In the genomic region with DNA sequence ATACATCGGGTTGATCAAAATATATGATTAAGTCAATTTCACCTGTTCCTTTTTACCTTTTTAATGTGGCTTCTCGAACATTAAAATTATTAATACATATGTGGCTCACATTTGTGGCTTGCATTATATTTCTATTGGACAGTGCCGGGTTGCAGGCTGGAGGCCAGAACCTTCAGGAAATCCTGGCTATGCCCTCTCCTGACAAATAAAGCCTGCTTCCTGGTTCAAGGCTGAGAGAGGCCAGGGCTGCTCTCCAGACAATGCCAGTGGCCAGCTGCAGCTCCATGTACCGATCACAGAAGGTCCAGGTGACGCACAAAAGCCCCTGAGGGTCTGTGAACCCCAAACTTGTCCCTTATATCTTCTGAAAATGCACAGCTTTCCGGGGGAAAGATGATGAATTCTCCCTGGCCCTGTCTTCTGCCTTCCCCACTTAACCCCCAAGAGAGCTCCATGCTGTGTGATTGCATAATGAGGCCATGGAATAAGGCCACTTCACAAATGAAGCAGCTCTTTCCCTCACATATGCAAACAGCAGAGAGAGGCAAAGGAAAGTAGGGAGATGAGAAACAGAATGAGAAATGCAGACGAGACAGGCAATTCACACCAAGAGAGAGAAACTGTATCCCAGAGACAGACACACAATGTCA, we compare ENCODE assay signal across 14 cellular contexts.
DNase-seq lines count a peak whose midpoint lies in the region; ATAC-seq and TF ChIP-seq lines count a peak whose summit lies in the region.
"Had no signal": no experiment of that assay in that cellular context is flagged by ENCODE, and none has a peak within 500 bp of the region (broad histone marks: within the 10 kb centered on the region; RNA-seq: fewer than 3 reads in every experiment).

No MANE protein-coding gene starts in this region.

- no peak overlapping the region for H3K4me3 Mint-ChIP-seq in T-helper 17 cell
- no peak overlapping the region for H3K4me3 Mint-ChIP-seq in endothelial cell (ENCODE audit: unreplicated experiment)

- H3K36me3 Mint-ChIP-seq in T-helper 17 cell (ENCODE audit: low read depth) (no peaks in the 10 kb centered on the region), endothelial cell (ENCODE audit: low read depth, unreplicated experiment) (no peaks in the 10 kb centered on the region)
- H3K36me3 Mint-ChIP-seq: CD8-positive, alpha-beta T cell; naive B cell had no signal

- 51 to 71% methylated on average over 3 to 7 of the region's 7 CpGs for WGBS in gastroesophageal sphincter (ENCODE audit: low coverage in 1 of 2), 2 donors

- no peaks in the 10 kb centered on the region for H3K36me3 ChIP-seq in gastroesophageal sphincter
- H3K36me3 ChIP-seq: cardiac muscle cell had no signal

- H3K27ac ChIP-seq in C4-2B: peak overlapping the region; percentile 81
- no peak overlapping the region for H3K27ac ChIP-seq in gastroesophageal sphincter
- no peak overlapping the region for H3K27ac ChIP-seq in foreskin keratinocyte
- H3K27ac ChIP-seq: cardiac muscle cell, testis had no signal

- no peak for TF ChIP-seq EP300 in gastroesophageal sphincter (IDR thresholded peaks at IDR 0.05)

- H3K4me3 ChIP-seq in gastroesophageal sphincter: no peak overlapping the region
- H3K4me3 ChIP-seq: cardiac muscle cell, testis had no signal

- no peaks in the 10 kb centered on the region for H3K27me3 ChIP-seq in gastroesophageal sphincter
- no peaks in the 10 kb centered on the region for H3K27me3 ChIP-seq in foreskin keratinocyte
- H3K27me3 ChIP-seq: cardiac muscle cell, testis had no signal

- H3K9me3 Mint-ChIP-seq in endothelial cell (ENCODE audit: unreplicated experiment): no peaks in the 10 kb centered on the region
- H3K9me3 Mint-ChIP-seq: CD8-positive, alpha-beta T cell; naive B cell had no signal

- H3K4me1 ChIP-seq in gastroesophageal sphincter (no peaks in the 10 kb centered on the region), foreskin keratinocyte (no peaks in the 10 kb centered on the region)
- H3K4me1 ChIP-seq: testis had no signal

- H3K27me3 Mint-ChIP-seq in T-helper 17 cell: no peaks in the 10 kb centered on the region
- peaks cover 2% of the 10 kb centered on the region for H3K27me3 Mint-ChIP-seq in endothelial cell (ENCODE audit: unreplicated experiment)

- TF ChIP-seq POLR2A in gastroesophageal sphincter (IDR thresholded peaks at IDR 0.05): no peak

- DNase-seq in DMS53 (lab: John Stamatoyannopoulos, UW) (peak; percentile 57), T-helper 17 cell (no peak), endothelial cell (ENCODE audit: low spot score) (no peak), amygdala (lab: John Stamatoyannopoulos, UW) (no peak), foreskin keratinocyte (no peak)
- DNase-seq: activated CD4-positive, CD25-positive, alpha-beta regulatory T cell treated with anti-CD3 and anti-CD28 coated beads, Interleukin-2, amount 50 U/mL, for 72 hours; IMR-90; left cardiac atrium; testis had no signal

- H3K4me1 Mint-ChIP-seq in T-helper 17 cell (peaks cover 24% of the 10 kb centered on the region), endothelial cell (ENCODE audit: unreplicated experiment) (peaks cover 26% of the 10 kb centered on the region)

- H3K27ac Mint-ChIP-seq in T-helper 17 cell: peak overlapping the region; percentile 95
- peak overlapping the region; percentile 31 for H3K27ac Mint-ChIP-seq in endothelial cell (ENCODE audit: unreplicated experiment)

- H3K9me3 ChIP-seq in T-helper 17 cell (ENCODE audit: control insufficient read depth, low read length, poor library complexity, severe bottlenecking) (no peaks in the 10 kb centered on the region), gastroesophageal sphincter (no peaks in the 10 kb centered on the region)
- H3K9me3 ChIP-seq: testis had no signal

- TF ChIP-seq CTCF in C4-2B (conservative IDR thresholded peaks at IDR 0.05) (no peak), endothelial cell (IDR thresholded peaks at IDR 0.05; ENCODE audit: unreplicated experiment) (no peak), gastroesophageal sphincter (IDR thresholded peaks at IDR 0.05) (no peak), foreskin keratinocyte (conservative IDR thresholded peaks at IDR 0.05) (no peak)

- no peak for ATAC-seq in T-helper 17 cell
- no peak for ATAC-seq in gastroesophageal sphincter
- no peak for ATAC-seq in foreskin keratinocyte
